Comparison of ENCODE assay signal across 10 cellular contexts in the genomic region with DNA sequence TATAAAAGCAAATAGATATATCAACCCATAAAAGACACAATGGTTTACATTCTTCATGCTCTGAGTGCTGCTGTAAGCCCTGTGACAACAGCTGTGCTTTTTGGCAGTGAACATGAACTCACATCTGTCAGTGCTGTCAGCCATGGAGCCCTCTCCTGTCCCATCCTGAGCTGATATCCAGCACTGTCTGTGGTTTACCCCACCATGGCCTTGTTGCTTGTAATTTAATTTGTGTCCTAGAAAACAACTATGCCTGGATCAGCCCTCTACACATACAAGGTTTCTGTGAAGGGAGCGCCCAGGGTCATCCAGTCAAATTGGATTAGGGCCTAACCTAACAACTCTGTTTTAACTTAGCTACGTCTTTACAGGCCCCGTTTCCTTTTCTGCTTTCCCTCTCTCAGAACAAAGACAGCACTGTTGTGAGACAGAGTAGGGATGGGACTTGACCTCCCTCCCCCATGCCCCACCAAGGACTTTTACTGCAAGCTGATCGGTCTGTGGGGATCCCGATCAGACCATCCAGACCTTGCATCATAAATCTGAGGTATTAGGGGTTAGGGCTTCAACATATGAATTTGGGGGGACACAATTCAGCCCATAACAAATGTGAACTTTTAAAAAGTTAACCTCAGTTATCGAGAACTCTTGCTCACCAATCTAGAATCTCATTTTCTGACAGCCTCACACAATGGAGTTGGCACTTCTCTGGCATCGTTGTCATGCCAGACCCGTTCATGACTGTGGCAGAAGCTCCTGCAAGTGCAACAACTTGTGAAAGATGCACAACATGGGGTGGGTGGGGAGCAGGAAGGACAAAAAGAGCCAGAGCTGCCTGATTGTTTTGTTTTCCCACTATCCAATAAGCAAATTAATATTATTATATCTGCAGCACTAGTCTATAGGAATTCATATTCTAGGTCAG. TPM values are rescaled to one million over a fixed set of nuclear protein-coding genes. Genes with fewer than 3 reads are reported as not detected.
DNase-seq lines count a peak whose midpoint lies in the region; ATAC-seq and TF ChIP-seq lines count a peak whose summit lies in the region.
"Had no signal": no experiment of that assay in that cellular context is flagged by ENCODE, and none has a peak within 500 bp of the region (broad histone marks: within the 10 kb centered on the region; RNA-seq: fewer than 3 reads in every experiment).

No MANE protein-coding gene starts in this region.

- no CpG with 5 or more reads among the region's 8 CpGs for WGBS in neuronal stem cell (ENCODE audit: extremely low coverage in 2 of 2, insufficient read length in 2 of 2, insufficient replicate concordance in 1 of 2), 2 donors

- no peak for TF ChIP-seq CTCF in BE2C (IDR thresholded peaks at IDR 0.05; ENCODE audit: low read depth, low read length)

- H3K36me3 Mint-ChIP-seq in naive thymus-derived CD8-positive, alpha-beta T cell = no peaks in the 10 kb centered on the region

- POLR2A ChIA-PET in naive thymus-derived CD8-positive, alpha-beta T cell (lab: Charles Lee) = no interaction called here

- H3K27ac Mint-ChIP-seq in naive thymus-derived CD8-positive, alpha-beta T cell = no peak overlapping the region

- H3K9me3 Mint-ChIP-seq in naive thymus-derived CD8-positive, alpha-beta T cell = no peaks in the 10 kb centered on the region

- H3K4me1 ChIP-seq in BE2C = peaks cover 15% of the 10 kb centered on the region
- H3K4me1 ChIP-seq in neuronal stem cell (ENCODE audit: control insufficient read depth in 2 of 2, insufficient read depth in 1 of 2, low read depth in 1 of 2, low read length in 2 of 2) = peaks cover 4 to 28% of the 10 kb centered on the region in 2 donors

- no peak overlapping the region for H2AK5ac ChIP-seq in neuronal stem cell (ENCODE audit: low read depth, low read length)

- H2BK5ac ChIP-seq in neuronal stem cell (ENCODE audit: low read length) = no peak overlapping the region

- H3K9me3 ChIP-seq in BE2C = no peaks in the 10 kb centered on the region
- H3K9me3 ChIP-seq in neuronal stem cell (replicated peaks in 1 of 2; ENCODE audit: control insufficient read depth in 2 of 2, insufficient read depth in 1 of 2, low read depth in 1 of 2, low read length in 2 of 2) = no peaks in the 10 kb centered on the region

- no peak overlapping the region for H3K18ac ChIP-seq in neuronal stem cell (ENCODE audit: low read length)

- no peaks in the 10 kb centered on the region for H3K36me3 ChIP-seq in BE2C
- H3K36me3 ChIP-seq in neuronal stem cell (replicated peaks in 1 of 2; ENCODE audit: control insufficient read depth in 2 of 2, insufficient read depth in 2 of 2, low read length in 2 of 2) = no peaks in the 10 kb centered on the region
- H3K36me3 ChIP-seq: cardiac muscle cell had no signal

- peak overlapping the region; percentile 21 for H2AFZ ChIP-seq in neuronal stem cell (ENCODE audit: low read length)

- H3K4ac ChIP-seq in neuronal stem cell (ENCODE audit: low read length) = no peak overlapping the region

- no peak overlapping the region for H4K91ac ChIP-seq in neuronal stem cell (ENCODE audit: low read depth, low read length, poor library complexity)

- no peak overlapping the region for H3K4me3 Mint-ChIP-seq in naive thymus-derived CD8-positive, alpha-beta T cell

- no peak overlapping the region for H3K4me2 ChIP-seq in neuronal stem cell (ENCODE audit: insufficient read depth, low read length, poor library complexity, severe bottlenecking)

- no peak overlapping the region for H2BK120ac ChIP-seq in neuronal stem cell (ENCODE audit: low read depth, low read length)

- H3K9ac ChIP-seq in neuronal stem cell (ENCODE audit: low read depth, low read length, poor library complexity) = no peak overlapping the region

- H3K23ac ChIP-seq in neuronal stem cell (ENCODE audit: low read depth, low read length, poor library complexity) = no peak overlapping the region

- no peak overlapping the region for H4K8ac ChIP-seq in neuronal stem cell (ENCODE audit: low read depth, low read length)

- H3K27me3 Mint-ChIP-seq in naive thymus-derived CD8-positive, alpha-beta T cell = peaks cover 1 to 10% (median 3%) of the 10 kb centered on the region in 5 donors

- H3K4me3 ChIP-seq in BE2C (ENCODE audit: low read depth, low read length) = no peak overlapping the region
- H3K4me3 ChIP-seq in neuronal stem cell (ENCODE audit: low read length in 2 of 2) = no peak overlapping the region
- H3K4me3 ChIP-seq: cardiac muscle cell had no signal

- no peak overlapping the region for H3K27ac ChIP-seq in neuronal stem cell (replicated peaks; ENCODE audit: low read length)
- H3K27ac ChIP-seq: cardiac muscle cell had no signal

- no peak overlapping the region for H2BK15ac ChIP-seq in neuronal stem cell (ENCODE audit: low read length)

- no peak for ATAC-seq in GM18867 (IDR thresholded peaks at IDR 0.05; ENCODE audit: unreplicated experiment)
- ATAC-seq in naive thymus-derived CD8-positive, alpha-beta T cell = no peak
- ATAC-seq in HG03039 (IDR thresholded peaks at IDR 0.05; ENCODE audit: unreplicated experiment) = no peak

- H3K4me1 Mint-ChIP-seq in naive thymus-derived CD8-positive, alpha-beta T cell = peaks cover 3 to 10% (median 7%) of the 10 kb centered on the region in 4 donors

- no peak overlapping the region for H2BK12ac ChIP-seq in neuronal stem cell (ENCODE audit: low read length)

- DNase-seq in BE2C = peak; percentile 68
- DNase-seq in foreskin melanocyte = peak; percentile 75
- no peak for DNase-seq in neuronal stem cell (ENCODE audit: low spot score)
- DNase-seq in naive thymus-derived CD8-positive, alpha-beta T cell = no peak
- no peak for DNase-seq in NCI-H1417 treated with DMSO at 0.1 percent for 48 hours (lab: John Stamatoyannopoulos, UW)
- DNase-seq: activated CD4-positive, alpha-beta T cell treated with anti-CD3 and anti-CD28 coated beads, Interleukin-2, amount 50 U/mL, for 4 hours had no signal

- H3K27me3 ChIP-seq in BE2C = no peaks in the 10 kb centered on the region
- no peaks in the 10 kb centered on the region for H3K27me3 ChIP-seq in neuronal stem cell (ENCODE audit: control insufficient read depth in 3 of 3, insufficient read depth in 3 of 3, low read depth in 1 of 3, low read length in 3 of 3)
- H3K27me3 ChIP-seq: cardiac muscle cell had no signal

- no peak overlapping the region for H3K14ac ChIP-seq in neuronal stem cell (ENCODE audit: low read length)

- H3K79me1 ChIP-seq in neuronal stem cell (ENCODE audit: low read depth, low read length) = no peaks in the 10 kb centered on the region

TF ChIP-seq in PFSK-1, 5 proteins besides CTCF, POLR2A, EP300 and RAD21:
- TF ChIP-seq POLR2AphosphoS5 (IDR thresholded peaks at IDR 0.05; ENCODE audit: low read depth, low read length) (no peak), SIN3A (IDR thresholded peaks at IDR 0.05; ENCODE audit: borderline replicate concordance, insufficient read depth, low read length) (no peak), FOXP2 (optimal IDR thresholded peaks at IDR 0.05; ENCODE audit: borderline replicate concordance, extremely low read depth, extremely low read length, insufficient read depth) (peak; percentile 47)
TF ChIP-seq in PFSK-1: peak in this region for 1.

RNA-seq across cellular contexts. Expression of a gene that starts 16.4 kb away (rescaled TPM):
- polyA plus RNA-seq in BE2C (2012; ENCODE audit: insufficient read depth, insufficient read length, low read depth) = not detected
- polyA plus RNA-seq in PFSK-1 (2012; ENCODE audit: insufficient read length, low read depth) = 1.3 TPM
- polyA plus RNA-seq in neuronal stem cell (2013, experiment 1 of 2) = 0.82 TPM
- polyA plus RNA-seq in neuronal stem cell (2013, experiment 2 of 2) = 1.1 TPM
- total RNA-seq in naive thymus-derived CD8-positive, alpha-beta T cell = not detected
- not detected for polyA plus RNA-seq in naive thymus-derived CD8-positive, alpha-beta T cell

Comparison
In these comparisons a context has a peak if more than half of its experiments do, and no peak if none do; other contexts are left out.
1. DNase-seq: peak in BE2C (single experiment) and foreskin melanocyte (single experiment); none in neuronal stem cell (single experiment), naive thymus-derived CD8-positive, alpha-beta T cell (0 of 10) and NCI-H1417 treated with DMSO at 0.1 percent for 48 hours (single experiment).